19 cellular contexts compared by ENCODE assay signal in the genomic region with DNA sequence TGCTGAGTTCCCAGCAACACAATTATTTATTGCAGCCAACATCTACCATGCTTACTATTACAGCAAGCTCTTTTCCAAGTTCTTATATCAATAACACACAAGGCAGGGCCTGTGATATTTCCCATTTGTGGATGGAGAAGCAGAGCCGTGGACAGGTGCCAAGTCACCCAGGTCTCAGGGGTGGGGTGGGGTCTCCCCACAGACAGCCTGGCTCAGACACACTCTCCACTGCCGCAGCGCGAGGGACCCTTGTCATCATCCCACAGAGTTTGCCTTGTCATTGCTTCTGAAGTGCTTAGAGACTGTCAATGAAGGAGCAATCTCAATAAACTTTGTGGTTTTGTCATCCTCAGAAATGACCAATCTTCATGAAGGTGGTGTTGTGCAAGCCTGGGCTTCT.
"Had no signal": no experiment of that assay in that cellular context is flagged by ENCODE, and none has a peak within 500 bp of the region (broad histone marks: within the 10 kb centered on the region; RNA-seq: fewer than 3 reads in every experiment).

No MANE protein-coding gene starts in this region.

- H3K27ac ChIP-seq: hepatocyte, lower lobe of right lung, psoas muscle, testis, uterus had no signal

- H3K27me3 ChIP-seq: hepatocyte, testis, uterus had no signal

- H3K4me1 ChIP-seq: psoas muscle, uterus had no signal

- H3K36me3 ChIP-seq: lower lobe of right lung, uterus had no signal

- H3K4me1 Mint-ChIP-seq: activated naive CD8-positive, alpha-beta T cell treated with anti-CD3 and anti-CD28 coated beads, Interleukin-2, amount 50 U/mL, for 24 hours; T-cell had no signal

- H3K4me3 Mint-ChIP-seq: activated CD8-positive, alpha-beta T cell treated with anti-CD3 and anti-CD28 coated beads, Interleukin-2, amount 10 ng/mL, durations not matched to agents 7 days and 5 days; activated naive CD8-positive, alpha-beta T cell treated with anti-CD3 and anti-CD28 coated beads, Interleukin-2, amount 50 U/mL, for 24 hours; natural killer cell; T-cell had no signal

- H3K36me3 Mint-ChIP-seq: natural killer cell, T-cell had no signal

- H3K27ac Mint-ChIP-seq: activated CD8-positive, alpha-beta T cell treated with anti-CD3 and anti-CD28 coated beads, Interleukin-2, amount 10 ng/mL, durations not matched to agents 7 days and 5 days; activated naive CD8-positive, alpha-beta T cell treated with anti-CD3 and anti-CD28 coated beads, Interleukin-2, amount 50 U/mL, for 24 hours; natural killer cell; T-cell had no signal

- H3K9me3 ChIP-seq: lower lobe of right lung, psoas muscle, testis, uterus had no signal

- DNase-seq: activated CD4-positive, alpha-beta T cell treated with anti-CD3 and anti-CD28 coated beads for 4 hours; activated CD8-positive, alpha-beta memory T cell treated with anti-CD3 and anti-CD28 coated beads, Interleukin-2, amount 50 U/mL, for 48 hours; activated CD8-positive, alpha-beta T cell treated with anti-CD3 and anti-CD28 coated beads, Interleukin-2, amount 10 ng/mL, durations not matched to agents 7 days and 5 days; activated naive CD4-positive, alpha-beta T cell treated with Interleukin-2 at 50 U/mL for 16 hours; activated naive CD8-positive, alpha-beta T cell treated with anti-CD3 and anti-CD28 coated beads, Interleukin-2, amount 50 U/mL, for 24 hours; cortex of kidney; effector memory CD4-positive, alpha-beta T cell; kidney; lower lobe of right lung; natural killer cell; occipital lobe; psoas muscle; stimulated activated CD4-positive, alpha-beta T cell treated with anti-CD3 and anti-CD28 coated beads, Interleukin-4, amount 100 ng/mL, for 1 hour; stimulated activated CD8-positive, alpha-beta memory T cell treated with anti-CD3 and anti-CD28 coated beads, Interleukin-4, amount 100 ng/mL, for 48 hours; stimulated activated naive CD8-positive, alpha-beta T cell treated with anti-CD3 and anti-CD28 coated beads, Interleukin-15, Interleukin-2, amounts not matched to agents 100 U/mL and 50 U/mL, for 24 hours; T-cell; testis; uterus had no signal

- H3K4me3 ChIP-seq: hepatocyte, lower lobe of right lung, psoas muscle, testis, uterus had no signal

- ATAC-seq: activated CD8-positive, alpha-beta T cell treated with anti-CD3 and anti-CD28 coated beads, Interleukin-2, amount 10 ng/mL, durations not matched to agents 7 days and 5 days; activated naive CD8-positive, alpha-beta T cell treated with anti-CD3 and anti-CD28 coated beads, Interleukin-2, amount 50 U/mL, for 24 hours; lower lobe of right lung; natural killer cell; psoas muscle; stimulated activated naive CD8-positive, alpha-beta T cell treated with anti-CD3 and anti-CD28 coated beads, Interleukin-15, Interleukin-2, amounts not matched to agents 100 U/mL and 50 U/mL, for 24 hours; T-cell had no signal

- H3K9me3 Mint-ChIP-seq: activated naive CD8-positive, alpha-beta T cell treated with anti-CD3 and anti-CD28 coated beads, Interleukin-2, amount 50 U/mL, for 24 hours; T-cell had no signal
